9 cellular contexts compared by ENCODE assay signal in the genomic region with DNA sequence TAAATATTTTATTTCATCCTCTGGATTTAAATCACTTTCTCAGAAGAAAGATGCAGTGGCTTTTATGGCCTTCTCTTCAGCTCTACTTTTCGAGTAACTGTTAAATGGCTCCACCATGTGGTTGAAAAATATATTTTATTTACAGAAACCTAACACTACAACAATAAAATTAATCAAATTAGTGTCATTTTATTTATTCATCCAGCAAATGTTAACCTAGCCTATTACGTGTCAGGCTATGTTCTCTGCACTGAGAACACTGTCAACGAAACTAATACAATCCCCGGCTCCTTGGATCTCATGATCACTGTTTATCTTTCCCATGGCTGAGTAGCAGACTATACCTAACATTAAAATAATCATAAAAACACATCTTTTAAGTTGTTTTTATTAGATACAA.
DNase-seq lines count a peak whose midpoint lies in the region; ATAC-seq and TF ChIP-seq lines count a peak whose summit lies in the region.
"Had no signal": no experiment of that assay in that cellular context is flagged by ENCODE, and none has a peak within 500 bp of the region (broad histone marks: within the 10 kb centered on the region; RNA-seq: fewer than 3 reads in every experiment).

No MANE protein-coding gene starts in this region.

- H3K27me3 Mint-ChIP-seq in Caco-2 (ENCODE audit: insufficient read depth, unreplicated experiment) (peaks cover 3% of the 10 kb centered on the region), MCF 10A (ENCODE audit: insufficient read depth, unreplicated experiment) (no peaks in the 10 kb centered on the region)

- H3K9me3 Mint-ChIP-seq in Caco-2 (ENCODE audit: unreplicated experiment): no peaks in the 10 kb centered on the region
- no peaks in the 10 kb centered on the region for H3K9me3 Mint-ChIP-seq in MCF 10A (ENCODE audit: unreplicated experiment)

- H3K4me3 ChIP-seq in Caco-2 (ENCODE audit: low read depth, low read length): no peak overlapping the region
- H3K4me3 ChIP-seq in lower leg skin (ENCODE audit: low read depth, poor library complexity, severe bottlenecking): no peak overlapping the region

- BruUV-seq in Caco-2 (replicated peaks; lab: Mats Ljungman, UMichigan) (no TSS peak), MCF 10A (replicated peaks; lab: Mats Ljungman, UMichigan) (no TSS peak)

- no peak overlapping the region for H3K4me3 Mint-ChIP-seq in Caco-2 (ENCODE audit: unreplicated experiment)
- H3K4me3 Mint-ChIP-seq in MCF 10A (ENCODE audit: unreplicated experiment): no peak overlapping the region
- H3K4me3 Mint-ChIP-seq: immature natural killer cell had no signal

- TF ChIP-seq CTCF in Caco-2 (IDR thresholded peaks at IDR 0.05; ENCODE audit: insufficient read depth in 1 of 2, low read depth in 1 of 2, low read length in 1 of 2, severe bottlenecking in 1 of 2, unreplicated experiment in 1 of 2) (peak; percentile 13 to 32), MCF 10A (IDR thresholded peaks at IDR 0.05; ENCODE audit: unreplicated experiment) (peak; percentile 38), lower leg skin (IDR thresholded peaks at IDR 0.05) (no peak)

- H3K9me3 ChIP-seq in Caco-2: no peaks in the 10 kb centered on the region

- WGBS in lower leg skin, 2 donors: 24% methylated on average over 4 of the region's 4 CpGs

- H3K4me1 Mint-ChIP-seq in Caco-2 (ENCODE audit: low read depth, unreplicated experiment) (no peaks in the 10 kb centered on the region), MCF 10A (ENCODE audit: insufficient read depth, unreplicated experiment) (no peaks in the 10 kb centered on the region)
- H3K4me1 Mint-ChIP-seq: immature natural killer cell had no signal

- POLR2A ChIA-PET in Caco-2 (lab: Charles Lee): no interaction called here
- POLR2A ChIA-PET in MCF 10A (lab: Yijun Ruan, JAX): interaction anchor here (0.5 to 1.9 kb wide), 8 partner anchors 167 to 351 kb away, joined by 3 to 12 read pairs (median 4); partner anchors contain the start of gene GMNC

- H3K27me3 ChIP-seq in Caco-2 (replicated peaks; ENCODE audit: control insufficient read depth, insufficient read depth, low read length): no peaks in the 10 kb centered on the region

- CTCF ChIA-PET in Caco-2 (lab: Charles Lee): interaction anchor here (0.7 to 1.2 kb wide), 4 partner anchors 161 to 351 kb away, joined by 3 to 13 read pairs (median 5); no protein-coding TSS in a partner anchor
- CTCF ChIA-PET in MCF 10A (lab: Yijun Ruan, JAX): interaction anchor here (0.7 to 10.1 kb wide), 26 partner anchors 13 to 729 kb away, joined by 3 to 159 read pairs (median 4); no protein-coding TSS in a partner anchor

- DNase-seq in Caco-2 (peak in 1 of 2 experiments; percentile 10), NCI-H146 treated with DMSO at 0.1 percent for 48 hours (lab: John Stamatoyannopoulos, UW; ENCODE audit: unreplicated experiment) (peak; percentile 35), MCF 10A (ENCODE audit: unreplicated experiment) (peak; percentile 41), midbrain (lab: John Stamatoyannopoulos, UW) (peak; percentile 51), left colon (no peak), lower leg skin (ENCODE audit: low spot score in 2 of 2) (no peak)

- no peaks in the 10 kb centered on the region for H3K36me3 ChIP-seq in Caco-2 (ENCODE audit: control insufficient read depth, insufficient read depth, low read length)

- intact Hi-C loops in Caco-2 (cut with micrococcal nuclease; ENCODE audit: unreplicated experiment): loop anchor here (1.0 kb wide), 3 partner anchors 167 to 350 kb away; no protein-coding TSS in a partner anchor
- intact Hi-C loops in MCF 10A (cut with micrococcal nuclease): loop anchor here (1.0 kb wide), 5 partner anchors 167 to 667 kb away; no protein-coding TSS in a partner anchor
- intact Hi-C loops in left colon (cut with DNase I, micrococcal nuclease): loop anchor here in 1 of 2 donors (5.0 to 10.0 kb wide), 2 partner anchors 166 to 349 kb away; no protein-coding TSS in a partner anchor
- intact Hi-C loops in lower leg skin (cut with DNase I; ENCODE audit: low total_unique reads): loop anchor here (10.0 kb wide), 1 partner anchor 166 kb away; no protein-coding TSS in a partner anchor

- H3K27ac Mint-ChIP-seq in Caco-2 (ENCODE audit: unreplicated experiment) (no peak overlapping the region), MCF 10A (ENCODE audit: low read depth, unreplicated experiment) (no peak overlapping the region)
- H3K27ac Mint-ChIP-seq: immature natural killer cell had no signal

- H3K36me3 Mint-ChIP-seq in Caco-2 (ENCODE audit: insufficient read depth, unreplicated experiment) (no peaks in the 10 kb centered on the region), MCF 10A (ENCODE audit: insufficient read depth, unreplicated experiment) (no peaks in the 10 kb centered on the region)
- H3K36me3 Mint-ChIP-seq: immature natural killer cell had no signal

- no peak for TF ChIP-seq POLR2A in lower leg skin (IDR thresholded peaks at IDR 0.05)

- H3K4me1 ChIP-seq in Caco-2: no peaks in the 10 kb centered on the region

- ATAC-seq in GM21390 (IDR thresholded peaks at IDR 0.05; ENCODE audit: unreplicated experiment): peak; percentile 64
- no peak for ATAC-seq in left colon
- ATAC-seq in GM19324 (IDR thresholded peaks at IDR 0.05; ENCODE audit: low FRiP score, unreplicated experiment): no peak

Comparison
In these comparisons a context has a peak if more than half of its experiments do, and no peak if none do; other contexts are left out.
1. DNase-seq: peak in NCI-H146 treated with DMSO at 0.1 percent for 48 hours (single experiment), MCF 10A (single experiment) and midbrain (single experiment); none in left colon (0 of 2) and lower leg skin (0 of 2).
2. CTCF ChIP-seq: peak in Caco-2 (2 of 2) and MCF 10A (single experiment); none in lower leg skin (0 of 3).